ENCODE assay signal across 8 cellular contexts in the genomic region with DNA sequence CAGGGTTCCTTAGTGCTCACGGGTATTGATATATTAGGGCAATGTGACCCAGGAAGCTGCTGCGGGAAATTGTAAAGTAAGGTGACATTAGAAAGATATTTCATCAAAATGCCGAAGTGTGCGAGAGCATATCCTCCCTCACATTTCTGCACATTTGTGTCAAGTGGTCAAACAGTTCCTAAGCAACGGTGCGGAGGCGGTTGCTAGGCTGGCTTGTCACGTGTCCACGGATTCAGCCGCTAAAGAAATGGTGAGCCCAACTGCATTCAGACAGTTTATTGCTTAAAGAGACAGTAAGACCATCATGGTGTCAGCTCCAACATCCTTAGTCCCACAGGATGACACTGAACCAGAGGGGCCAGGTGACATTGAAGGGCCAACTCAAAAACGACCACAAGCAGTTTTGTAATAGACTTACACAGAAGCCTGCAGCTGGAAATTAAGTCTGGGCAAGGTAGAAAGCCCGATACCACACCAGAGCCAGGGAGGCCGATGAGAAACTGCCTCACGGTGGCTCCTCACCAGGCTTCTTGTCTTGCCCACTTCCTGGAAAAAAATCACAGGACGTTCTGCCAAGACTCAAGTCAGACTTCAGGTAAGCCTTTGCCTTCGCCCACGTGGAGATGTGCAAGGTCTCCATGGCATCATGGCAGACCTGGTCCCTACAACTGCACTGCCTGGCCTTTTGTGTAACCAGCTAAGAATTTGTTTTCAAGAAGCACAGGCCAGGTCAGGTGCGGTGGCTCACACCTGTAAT. TPM values are rescaled to one million over a fixed set of nuclear protein-coding genes. Genes with fewer than 3 reads are reported as not detected.
A peak's percentile ranks its signal among the peaks of the same experiment; 100 is the strongest.
DNase-seq lines count a peak whose midpoint lies in the region; ATAC-seq and TF ChIP-seq lines count a peak whose summit lies in the region.

No MANE protein-coding gene starts in this region.

- H3K9me3 ChIP-seq in skeletal muscle satellite cell (replicated peaks; ENCODE audit: low read length), result no peaks in the 10 kb centered on the region

- H3K9ac ChIP-seq in skeletal muscle satellite cell (ENCODE audit: low read depth, low read length), result no peak overlapping the region

- H3K4me3 ChIP-seq in epithelial cell of esophagus (ENCODE audit: low read length) (no peak overlapping the region), skeletal muscle satellite cell (ENCODE audit: low read length) (peak overlapping the region; percentile 13)

- DNase-seq in activated CD4-positive, alpha-beta T cell treated with anti-CD3 and anti-CD28 coated beads for 48 hours, result peak; percentile 3
- DNase-seq in activated CD4-positive, alpha-beta T cell treated with anti-CD3 and anti-CD28 coated beads, Interleukin-2, amount 50 U/mL, for 4 hours, result no peak
- DNase-seq in NCI-H510A (lab: John Stamatoyannopoulos, UW) (peak; percentile 2), epithelial cell of esophagus (ENCODE audit: low read depth) (peak; percentile 37), UCSD-AML1 (lab: John Stamatoyannopoulos, UW; ENCODE audit: unreplicated experiment) (no peak), HUDEP-2 (lab: John Stamatoyannopoulos, UW; ENCODE audit: unreplicated experiment in 76 of 76) (no peak)

- H3K4me1 ChIP-seq in skeletal muscle satellite cell (ENCODE audit: control insufficient read depth, insufficient read depth, low read length), result peaks cover 10% of the 10 kb centered on the region

- no peaks in the 10 kb centered on the region for H3K36me3 ChIP-seq in skeletal muscle satellite cell (ENCODE audit: insufficient read depth, low read length)

- H3K27me3 ChIP-seq in skeletal muscle satellite cell (ENCODE audit: control insufficient read depth, insufficient read depth, low read length), result peaks cover 18% of the 10 kb centered on the region

- no peak for TF ChIP-seq CTCF in epithelial cell of esophagus (IDR thresholded peaks at IDR 0.05; ENCODE audit: insufficient read depth, low read depth, low read length, missing control alignments)

- no peak for ATAC-seq in HG03045 (IDR thresholded peaks at IDR 0.05; ENCODE audit: unreplicated experiment)

- H3K4me2 ChIP-seq in skeletal muscle satellite cell (ENCODE audit: low read length), result peak overlapping the region; percentile 52

RNA-seq across cellular contexts. Expression of a gene that starts 50.4 kb away (rescaled TPM):
- 21.3 and 32.8 TPM in 2 replicates for total RNA-seq in skeletal muscle satellite cell (2012; rRNA removed)

Comparison
In these comparisons a context has a peak if more than half of its experiments do, and no peak if none do; other contexts are left out.
1. DNase-seq: peak in activated CD4-positive, alpha-beta T cell treated with anti-CD3 and anti-CD28 coated beads for 48 hours (single experiment), NCI-H510A (single experiment) and epithelial cell of esophagus (single experiment); none in activated CD4-positive, alpha-beta T cell treated with anti-CD3 and anti-CD28 coated beads, Interleukin-2, amount 50 U/mL, for 4 hours (0 of 2), UCSD-AML1 (single experiment) and HUDEP-2 (0 of 76).